ENCODE assay signal across 22 cellular contexts in genomic region chr15:82113116-82113715, GRCh38.
"Had no signal": no experiment of that assay in that cellular context is flagged by ENCODE, and none has a peak within 500 bp of the region (broad histone marks: within the 10 kb centered on the region; RNA-seq: fewer than 3 reads in every experiment).

No MANE protein-coding gene starts in this region.

- H3K9me2 ChIP-seq: SK-N-SH had no signal

- H3K27ac Mint-ChIP-seq: activated B cell treated with CpG ODN at 0.5 μM for 24 hours; activated CD4-positive, alpha-beta T cell treated with anti-CD3 and anti-CD28 coated beads, Interleukin-2, amount 10 ng/mL, durations not matched to agents 24 days and 14 days; activated CD8-positive, alpha-beta T cell treated with anti-CD3 and anti-CD28 coated beads, Interleukin-2, amount 10 ng/mL, durations not matched to agents 7 days and 5 days; activated naive CD4-positive, alpha-beta T cell treated with anti-CD3 and anti-CD28 coated beads, Interleukin-2, amount 50 U/mL, for 24 hours had no signal

- H3K4me3 Mint-ChIP-seq: activated B cell treated with CpG ODN at 0.5 μM for 24 hours; activated CD4-positive, alpha-beta T cell treated with anti-CD3 and anti-CD28 coated beads, Interleukin-2, amount 10 ng/mL, durations not matched to agents 24 days and 14 days; activated CD8-positive, alpha-beta T cell treated with anti-CD3 and anti-CD28 coated beads, Interleukin-2, amount 10 ng/mL, durations not matched to agents 7 days and 5 days; activated naive CD4-positive, alpha-beta T cell treated with anti-CD3 and anti-CD28 coated beads, Interleukin-2, amount 50 U/mL, for 24 hours; naive thymus-derived CD8-positive, alpha-beta T cell had no signal

- H3K27me3 ChIP-seq: adrenal gland, heart right ventricle, stomach, testis, upper lobe of left lung had no signal

- H3K4me1 Mint-ChIP-seq: activated B cell treated with CpG ODN at 0.5 μM for 24 hours; activated naive CD4-positive, alpha-beta T cell treated with anti-CD3 and anti-CD28 coated beads, Interleukin-2, amount 50 U/mL, for 24 hours had no signal

- H3K36me3 Mint-ChIP-seq: activated naive CD4-positive, alpha-beta T cell treated with anti-CD3 and anti-CD28 coated beads, Interleukin-2, amount 50 U/mL, for 24 hours; naive thymus-derived CD8-positive, alpha-beta T cell had no signal

- H3K9me3 Mint-ChIP-seq: activated B cell treated with CpG ODN at 0.5 μM for 24 hours; activated CD4-positive, alpha-beta T cell treated with anti-CD3 and anti-CD28 coated beads, Interleukin-2, amount 10 ng/mL, durations not matched to agents 24 days and 14 days; activated naive CD4-positive, alpha-beta T cell treated with anti-CD3 and anti-CD28 coated beads, Interleukin-2, amount 50 U/mL, for 24 hours; naive thymus-derived CD8-positive, alpha-beta T cell had no signal

- H3K27ac ChIP-seq: adrenal gland, coronary artery, heart right ventricle, stomach, testis, upper lobe of left lung had no signal

- DNase-seq: activated B cell treated with CpG ODN at 0.5 μM for 24 hours; activated CD4-positive, alpha-beta T cell treated with anti-CD3 and anti-CD28 coated beads, Interleukin-2, amount 10 ng/mL, durations not matched to agents 24 days and 14 days; activated CD8-positive, alpha-beta memory T cell treated with anti-CD3 and anti-CD28 coated beads, Interleukin-2, amount 50 U/mL, for 4 hours; activated CD8-positive, alpha-beta T cell treated with anti-CD3 and anti-CD28 coated beads, Interleukin-2, amount 10 ng/mL, durations not matched to agents 7 days and 5 days; activated T-cell treated with anti-CD3 and anti-CD28 coated beads, Interleukin-2, amount 50 U/mL, for 48 hours; adrenal gland; central memory CD4-positive, alpha-beta T cell; effector CD4-positive, alpha-beta T cell; heart right ventricle; mammary epithelial cell; naive thymus-derived CD8-positive, alpha-beta T cell; SK-N-SH; stimulated activated CD4-positive, alpha-beta T cell treated with anti-CD3 and anti-CD28 coated beads, Interleukin-1b, Interleukin-23, amount 100 ng/mL, for 48 hours; stomach; testis; upper lobe of left lung had no signal

- H3K9me3 ChIP-seq: adrenal gland, heart right ventricle, SK-N-SH, stomach, testis, upper lobe of left lung had no signal

- H3K4me2 ChIP-seq: SK-N-SH had no signal

- FAIRE-seq: frontal cortex, islet of Langerhans had no signal

- H3K4me3 ChIP-seq: adrenal gland, coronary artery, heart right ventricle, stomach, testis, upper lobe of left lung had no signal

- ATAC-seq: activated CD8-positive, alpha-beta T cell treated with anti-CD3 and anti-CD28 coated beads, Interleukin-2, amount 10 ng/mL, durations not matched to agents 7 days and 5 days; heart right ventricle; left lobe of liver; naive thymus-derived CD8-positive, alpha-beta T cell; sciatic nerve had no signal

- H3K27me3 Mint-ChIP-seq: activated B cell treated with CpG ODN at 0.5 μM for 24 hours; activated naive CD4-positive, alpha-beta T cell treated with anti-CD3 and anti-CD28 coated beads, Interleukin-2, amount 50 U/mL, for 24 hours had no signal

- H3K4me1 ChIP-seq: adrenal gland, heart right ventricle, stomach, testis, upper lobe of left lung had no signal

- H3K36me3 ChIP-seq: adrenal gland, heart right ventricle, upper lobe of left lung had no signal

- H3K9ac ChIP-seq: SK-N-SH had no signal
